ENCODE assay signal across 16 cellular contexts in genomic region chr3:134620476-134621115, GRCh38. TPM values are rescaled to one million over a fixed set of nuclear protein-coding genes. Genes with fewer than 3 reads are reported as not detected.
DNase-seq lines count a peak whose midpoint lies in the region; ATAC-seq and TF ChIP-seq lines count a peak whose summit lies in the region.
"Had no signal": no experiment of that assay in that cellular context is flagged by ENCODE, and none has a peak within 500 bp of the region (broad histone marks: within the 10 kb centered on the region; RNA-seq: fewer than 3 reads in every experiment).

No MANE protein-coding gene starts in this region.

- no peaks in the 10 kb centered on the region for H3K9me3 ChIP-seq in right atrium auricular region
- H3K9me3 ChIP-seq in spleen = no peaks in the 10 kb centered on the region
- H3K9me3 ChIP-seq in gastrocnemius medialis = no peaks in the 10 kb centered on the region
- H3K9me3 ChIP-seq: BLaER1, Caco-2 had no signal

- TF ChIP-seq POLR2A in spleen (IDR thresholded peaks at IDR 0.05) = no peak
- no peak for TF ChIP-seq POLR2A in gastrocnemius medialis (IDR thresholded peaks at IDR 0.05)

- H3K36me3 ChIP-seq in right atrium auricular region = no peaks in the 10 kb centered on the region
- no peaks in the 10 kb centered on the region for H3K36me3 ChIP-seq in spleen
- no peaks in the 10 kb centered on the region for H3K36me3 ChIP-seq in gastrocnemius medialis
- H3K36me3 ChIP-seq: BLaER1 had no signal

- ATAC-seq in left cardiac atrium (no peak), HG03025 (IDR thresholded peaks at IDR 0.05; ENCODE audit: low FRiP score, unreplicated experiment) (no peak), gastrocnemius medialis (no peak)
- ATAC-seq: HepG2 had no signal

- H3K4me1 ChIP-seq in right atrium auricular region = no peaks in the 10 kb centered on the region
- H3K4me1 ChIP-seq in spleen = no peaks in the 10 kb centered on the region
- H3K4me1 ChIP-seq in gastrocnemius medialis = peaks cover 0 to 6% of the 10 kb centered on the region in 2 donors
- H3K4me1 ChIP-seq: Caco-2 had no signal

- no peak overlapping the region for H3K4me3 ChIP-seq in right atrium auricular region
- H3K4me3 ChIP-seq in spleen = no peak overlapping the region
- no peak overlapping the region for H3K4me3 ChIP-seq in gastrocnemius medialis
- H3K4me3 ChIP-seq: BLaER1 had no signal

- in situ Hi-C loops in gastrocnemius medialis (cut with MboI; ENCODE audit: low sequenced_read_pairs in 4 of 4) = loop anchor here in 3 of 4 donors (25.0 kb wide), 1 partner anchor 1267 kb away; no protein-coding TSS in a partner anchor

- no peak for TF ChIP-seq CTCF in right atrium auricular region (IDR thresholded peaks at IDR 0.05)
- TF ChIP-seq CTCF in spleen (IDR thresholded peaks at IDR 0.05 in 8 of 11, conservative IDR thresholded peaks at IDR 0.05 in 3 of 11) = no peak
- TF ChIP-seq CTCF in gastrocnemius medialis (IDR thresholded peaks at IDR 0.05 in 4 of 5, conservative IDR thresholded peaks at IDR 0.05 in 1 of 5) = no peak

- 78 to 91% (median 86%) methylated on average over 5 of the region's 5 CpGs for WGBS in spleen, 5 donors

- intact Hi-C loops in left cardiac atrium (cut with DNase I) = no loop called here
- intact Hi-C loops in spleen (cut with DNase I; ENCODE audit: low total_unique reads) = no loop called here
- intact Hi-C loops in gastrocnemius medialis (cut with DNase I; ENCODE audit: low total_unique reads) = no loop called here

- H3K27me3 ChIP-seq in right atrium auricular region (no peaks in the 10 kb centered on the region), spleen (replicated peaks in 1 of 7) (no peaks in the 10 kb centered on the region), gastrocnemius medialis (no peaks in the 10 kb centered on the region)
- H3K27me3 ChIP-seq: BLaER1 had no signal

- DNase-seq in right atrium auricular region (ENCODE audit: low spot score) = peak; percentile 21
- DNase-seq in left cardiac atrium = no peak
- peak; percentile 37 for DNase-seq in islet precursor cell
- DNase-seq in spleen = peak; percentile 54
- no peak for DNase-seq in activated CD8-positive, alpha-beta memory T cell treated with anti-CD3 and anti-CD28 coated beads for 24 hours
- DNase-seq in gastrocnemius medialis = no peak
- DNase-seq: 8988T; AML-193; Caco-2; CD8-positive, alpha-beta memory T cell; DMS53; GF-D8; H7 had no signal

- H3K27ac ChIP-seq in right atrium auricular region = no peak overlapping the region
- no peak overlapping the region for H3K27ac ChIP-seq in spleen
- no peak overlapping the region for H3K27ac ChIP-seq in gastrocnemius medialis
- H3K27ac ChIP-seq: BLaER1 had no signal

RNA-seq across cellular contexts. Expression of gene KY, which starts 30.2 kb away (rescaled TPM):
- under 1 TPM; 0.33 to 0.59 TPM for total RNA-seq in right atrium auricular region
- total RNA-seq in left cardiac atrium = under 1 TPM in 1 of 2 donors, not detected in 1; 0.21 TPM
- under 1 TPM in 1 of 7 donors, not detected in 6; 0.17 TPM for total RNA-seq in spleen
- not detected for polyA plus RNA-seq in spleen
- 1 to 10 TPM in 3 of 4 donors, under 1 TPM in 1; 0.68 to 3.3 (median 1.8) TPM for total RNA-seq in gastrocnemius medialis
- total RNA-seq: Caco-2; CD8-positive, alpha-beta memory T cell; HepG2 had no signal
- polyA plus RNA-seq: HepG2 had no signal

Comparison
In these comparisons a context has a peak if more than half of its experiments do, and no peak if none do; other contexts are left out.
1. DNase-seq: peak in right atrium auricular region (single experiment), islet precursor cell (single experiment) and spleen (single experiment); none in left cardiac atrium (single experiment), activated CD8-positive, alpha-beta memory T cell treated with anti-CD3 and anti-CD28 coated beads for 24 hours (single experiment) and gastrocnemius medialis (0 of 2).